7 cellular contexts compared by ENCODE assay signal in genomic region chr14:28536889-28537288, GRCh38.
"Had no signal": no experiment of that assay in that cellular context is flagged by ENCODE, and none has a peak within 500 bp of the region (broad histone marks: within the 10 kb centered on the region; RNA-seq: fewer than 3 reads in every experiment).

No MANE protein-coding gene starts in this region.

- FAIRE-seq: H1, H54, K562 had no signal

- ATAC-seq: GM23338, K562 had no signal

- H2AFZ ChIP-seq: GM23338 had no signal

- DNase-seq: H9, HCEC 1CT, KG1 had no signal

- H3K4me2 ChIP-seq: GM23338 had no signal

- H3K4me3 ChIP-seq: GM23338, K562 had no signal
